ENCODE assay signal across 8 cellular contexts in the genomic region with DNA sequence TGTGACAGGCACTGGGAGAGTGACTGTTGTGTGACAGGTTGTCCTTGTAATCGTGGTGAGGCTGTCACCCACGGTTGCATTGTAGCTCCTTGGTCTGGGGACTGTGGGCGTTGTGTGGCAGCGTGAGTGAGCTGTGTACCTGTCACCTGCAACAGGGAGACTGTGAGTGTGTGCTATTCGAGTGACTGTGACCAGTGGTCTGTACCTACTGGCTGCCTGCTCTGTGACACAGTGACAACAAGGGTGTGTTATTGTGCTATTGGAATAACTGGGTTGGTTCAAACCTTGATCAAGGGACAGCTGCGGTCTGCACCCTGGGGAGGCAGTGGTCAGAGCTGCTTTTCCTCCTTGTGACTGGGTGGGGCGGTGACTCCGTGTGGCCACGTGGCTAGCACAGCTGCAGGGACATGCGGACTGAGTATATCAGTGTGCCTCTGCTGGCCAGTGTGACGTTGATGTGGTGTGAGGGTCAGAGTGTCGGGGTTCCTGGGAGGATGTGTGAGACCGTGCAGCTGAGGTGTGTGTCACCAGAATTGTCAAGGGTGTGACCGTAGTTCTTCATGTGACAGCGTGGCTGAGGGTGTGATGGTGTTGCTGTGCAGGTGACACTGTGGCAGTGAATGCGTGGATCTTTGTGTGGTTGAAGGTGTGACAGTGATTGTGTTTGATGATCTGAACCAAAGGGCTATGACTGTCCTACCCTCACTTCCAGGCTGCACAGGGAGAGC. TPM values are rescaled to one million over a fixed set of nuclear protein-coding genes. Genes with fewer than 3 reads are reported as not detected.
A peak's percentile ranks its signal among the peaks of the same experiment; 100 is the strongest.
DNase-seq lines count a peak whose midpoint lies in the region; ATAC-seq and TF ChIP-seq lines count a peak whose summit lies in the region.

No MANE protein-coding gene starts in this region.

- no peak for TF ChIP-seq CTCF in KMS-11 (conservative IDR thresholded peaks at IDR 0.05; ENCODE audit: low read depth, low read length)
- TF ChIP-seq CTCF in neural progenitor cell (IDR thresholded peaks at IDR 0.05) = no peak

- H3K4me1 Mint-ChIP-seq in effector memory CD8-positive, alpha-beta T cell (ENCODE audit: low read depth in 2 of 2) = peaks cover 9% of the 10 kb centered on the region in 2 donors
- peaks cover 13% of the 10 kb centered on the region for H3K4me1 Mint-ChIP-seq in neural progenitor cell

- peaks cover 33% of the 10 kb centered on the region for H3K4me1 ChIP-seq in KMS-11 (ENCODE audit: low read depth, poor library complexity, severe bottlenecking)
- H3K4me1 ChIP-seq in neural progenitor cell = no peaks in the 10 kb centered on the region

- H2AFZ ChIP-seq in KMS-11 (ENCODE audit: low read depth) = no peak overlapping the region
- no peak overlapping the region for H2AFZ ChIP-seq in neural progenitor cell (replicated peaks)

- H3K9ac ChIP-seq in KMS-11 (no peak overlapping the region), neural progenitor cell (no peak overlapping the region)

- H3K36me3 Mint-ChIP-seq in effector memory CD8-positive, alpha-beta T cell (ENCODE audit: insufficient read depth) = no peaks in the 10 kb centered on the region
- H3K36me3 Mint-ChIP-seq in neural progenitor cell = no peaks in the 10 kb centered on the region

- peaks cover 0 to 9% of the 10 kb centered on the region in 2 donors for H3K27me3 Mint-ChIP-seq in effector memory CD8-positive, alpha-beta T cell
- H3K27me3 Mint-ChIP-seq in neural progenitor cell (ENCODE audit: insufficient read depth, low read depth) = peaks cover 16% of the 10 kb centered on the region

- H3K79me2 ChIP-seq in KMS-11 (ENCODE audit: insufficient read depth, low read depth) (no peaks in the 10 kb centered on the region), neural progenitor cell (ENCODE audit: low read depth) (no peaks in the 10 kb centered on the region)

- peaks cover 6% of the 10 kb centered on the region for H3F3A ChIP-seq in neural progenitor cell (ENCODE audit: low read depth)

- peak in 11 of 14 donors; percentile 22 to 88 (median 79) for DNase-seq in C1 segment of cervical spinal cord (lab: John Stamatoyannopoulos, UW)
- peak; percentile 42 to 53 (median 46) for DNase-seq in effector memory CD8-positive, alpha-beta T cell
- DNase-seq in neural progenitor cell (ENCODE audit: low spot score) = peak; percentile 36
- no peak for DNase-seq in D341Med (ENCODE audit: low spot score)
- DNase-seq in SW 1271 (lab: John Stamatoyannopoulos, UW) = no peak

- no peaks in the 10 kb centered on the region for H4K20me1 ChIP-seq in KMS-11 (ENCODE audit: insufficient read depth)
- peaks cover 5% of the 10 kb centered on the region for H4K20me1 ChIP-seq in neural progenitor cell (ENCODE audit: low read depth)

- H3K4me2 ChIP-seq in KMS-11 = peak overlapping the region; percentile 55; the same call in 1 of the 2 replicates
- H3K4me2 ChIP-seq in neural progenitor cell = no peak overlapping the region

- ATAC-seq in effector memory CD8-positive, alpha-beta T cell (replicated peaks) = peak; percentile 75
- ATAC-seq in HG03095 (IDR thresholded peaks at IDR 0.05; ENCODE audit: unreplicated experiment) (no peak), GM18870 (IDR thresholded peaks at IDR 0.05; ENCODE audit: unreplicated experiment) (no peak)

- no peaks in the 10 kb centered on the region for H3K9me3 Mint-ChIP-seq in effector memory CD8-positive, alpha-beta T cell
- peaks cover 2% of the 10 kb centered on the region for H3K9me3 Mint-ChIP-seq in neural progenitor cell

- H3K4me3 ChIP-seq in KMS-11 (IDR thresholded peaks at IDR 0.05; ENCODE audit: insufficient read depth, low read depth, low read length) (no peak overlapping the region), neural progenitor cell (no peak overlapping the region)

- no peaks in the 10 kb centered on the region for H3K9me3 ChIP-seq in neural progenitor cell (ENCODE audit: low read depth)

- H3K4me3 Mint-ChIP-seq in effector memory CD8-positive, alpha-beta T cell = peak overlapping the region in 1 of 2 donors; percentile 2
- peak overlapping the region; percentile 72 for H3K4me3 Mint-ChIP-seq in neural progenitor cell

- H3K27me3 ChIP-seq in KMS-11 (ENCODE audit: insufficient read depth, low read depth) (peaks cover 34% of the 10 kb centered on the region), neural progenitor cell (peaks cover 100% of the 10 kb centered on the region)

- H3K27ac ChIP-seq in KMS-11 (no peak overlapping the region), neural progenitor cell (no peak overlapping the region)

- peak overlapping the region in 1 of 2 donors; percentile 65 for H3K27ac Mint-ChIP-seq in effector memory CD8-positive, alpha-beta T cell
- H3K27ac Mint-ChIP-seq in neural progenitor cell = no peak overlapping the region

- no peaks in the 10 kb centered on the region for H3K36me3 ChIP-seq in KMS-11 (ENCODE audit: insufficient read depth)
- no peaks in the 10 kb centered on the region for H3K36me3 ChIP-seq in neural progenitor cell

RNA-seq across cellular contexts. Expression of a gene that starts 10.1 kb away (rescaled TPM):
- total RNA-seq in neural progenitor cell (ENCODE audit: low replicate concordance) = 0.06 TPM in 2 replicates

RNA-seq across cellular contexts. Expression of a gene that starts 15.8 kb away (rescaled TPM):
- total RNA-seq in neural progenitor cell (ENCODE audit: low replicate concordance) = 0.06 and 0.07 TPM in 2 replicates

RNA-seq across cellular contexts. Expression of a gene that starts 28.2 kb away (rescaled TPM):
- 17.1 and 42.2 TPM in 2 replicates for total RNA-seq in neural progenitor cell (ENCODE audit: low replicate concordance)

RNA-seq across cellular contexts. Expression of a gene that starts 39.6 kb away (rescaled TPM):
- total RNA-seq in neural progenitor cell (ENCODE audit: low replicate concordance) = 37.7 and 54.9 TPM in 2 replicates

RNA-seq across cellular contexts. Expression of a gene that starts 46.8 kb away (rescaled TPM):
- total RNA-seq in neural progenitor cell (ENCODE audit: low replicate concordance) = 437 and 569 TPM in 2 replicates

Comparison
In these comparisons a context has a peak if more than half of its experiments do, and no peak if none do; other contexts are left out.
1. DNase-seq: peak in C1 segment of cervical spinal cord (11 of 14), effector memory CD8-positive, alpha-beta T cell (3 of 3) and neural progenitor cell (single experiment); none in D341Med (single experiment) and SW 1271 (0 of 2).